In the genomic region with DNA sequence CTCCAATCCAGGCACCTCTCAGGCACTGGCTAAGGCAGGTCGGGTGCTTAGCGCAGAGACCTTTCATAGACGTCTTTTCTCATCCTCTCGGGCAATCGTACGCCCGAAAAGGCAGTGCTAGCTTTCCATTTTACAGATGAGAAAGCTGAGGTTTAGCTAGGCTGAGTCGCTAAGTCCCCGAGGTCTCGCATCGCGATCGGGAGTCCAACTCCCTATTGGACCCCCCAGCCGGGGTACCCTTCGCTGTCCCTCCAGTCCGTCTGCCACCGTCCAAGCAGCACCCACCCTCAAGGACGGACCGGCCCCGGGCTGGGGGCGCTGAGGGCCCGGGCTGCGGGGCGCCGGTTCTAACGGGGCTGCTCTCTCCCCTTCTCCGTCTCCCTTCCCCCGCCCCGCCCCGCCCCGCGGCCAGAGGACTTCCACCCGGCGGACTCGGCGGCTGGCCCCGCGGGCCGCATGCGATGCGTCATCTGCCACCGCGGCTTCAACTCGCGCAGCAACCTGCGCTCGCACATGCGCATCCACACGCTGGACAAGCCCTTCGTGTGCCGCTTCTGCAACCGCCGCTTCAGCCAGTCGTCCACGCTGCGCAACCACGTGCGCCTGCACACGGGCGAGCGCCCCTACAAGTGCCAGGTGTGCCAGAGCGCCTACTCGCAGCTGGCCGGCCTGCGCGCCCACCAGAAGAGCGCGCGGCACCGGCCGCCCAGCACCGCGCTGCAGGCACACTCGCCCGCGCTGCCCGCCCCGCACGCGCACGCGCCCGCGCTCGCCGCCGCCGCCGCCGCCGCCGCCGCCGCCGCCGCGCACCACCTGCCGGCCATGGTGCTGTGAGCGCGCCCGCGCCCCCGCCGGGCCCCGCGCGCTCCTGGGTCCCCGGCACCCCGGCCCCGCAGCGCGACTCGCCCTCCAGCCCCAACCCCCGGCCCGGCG, we compare ENCODE assay signal across 1 cellular context.
TF ChIP-seq lines count a peak whose summit lies in the region.

No MANE protein-coding gene starts in this region.

TF ChIP-seq in HepG2, 621 proteins besides CTCF, POLR2A, EP300 and RAD21 (continued from another document and continues in another):
- TF ChIP-seq, protein P1, sequence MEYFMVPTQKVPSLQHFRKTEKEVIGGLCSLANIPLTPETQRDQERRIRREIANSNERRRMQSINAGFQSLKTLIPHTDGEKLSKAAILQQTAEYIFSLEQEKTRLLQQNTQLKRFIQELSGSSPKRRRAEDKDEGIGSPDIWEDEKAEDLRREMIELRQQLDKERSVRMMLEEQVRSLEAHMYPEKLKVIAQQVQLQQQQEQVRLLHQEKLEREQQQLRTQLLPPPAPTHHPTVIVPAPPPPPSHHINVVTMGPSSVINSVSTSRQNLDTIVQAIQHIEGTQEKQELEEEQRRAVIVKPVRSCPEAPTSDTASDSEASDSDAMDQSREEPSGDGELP (IDR thresholded peaks at IDR 0.05; ENCODE audit: borderline replicate concordance, low read depth) = no peak
- TF ChIP-seq ZSCAN5A (CRISPR knock-in tag; IDR thresholded peaks at IDR 0.05; ENCODE audit: borderline replicate concordance) (peak; percentile 97), RELA (CRISPR knock-in tag; IDR thresholded peaks at IDR 0.05) (no peak), KLF6 (CRISPR knock-in tag; IDR thresholded peaks at IDR 0.05) (peak; percentile 84; the same call in 1 of the 2 replicates), MTF1 (CRISPR knock-in tag; IDR thresholded peaks at IDR 0.05) (0 out of 2 replicates have a peak, but pooled peaks have one; percentile 73), RXRA (CRISPR knock-in tag; IDR thresholded peaks at IDR 0.05) (peak; percentile 45; the same call in 1 of the 2 replicates), SIX1 (CRISPR knock-in tag; IDR thresholded peaks at IDR 0.05; ENCODE audit: borderline replicate concordance) (no peak), NFATC3 (CRISPR knock-in tag; IDR thresholded peaks at IDR 0.05) (no peak), ATF1 (CRISPR knock-in tag; IDR thresholded peaks at IDR 0.05) (no peak), ADNP (CRISPR knock-in tag; IDR thresholded peaks at IDR 0.05) (no peak; the same call in 1 of the 2 replicates), NFKB2 (CRISPR knock-in tag; IDR thresholded peaks at IDR 0.05; ENCODE audit: borderline replicate concordance) (peak; percentile 92; the same call in 1 of the 2 replicates), POLR2AphosphoS5 (IDR thresholded peaks at IDR 0.05; ENCODE audit: low read depth, low read length) (peak; percentile 40), ZKSCAN8 (CRISPR knock-in tag; IDR thresholded peaks at IDR 0.05; ENCODE audit: borderline replicate concordance) (peak; percentile 49; the same call in 1 of the 2 replicates), ZSCAN22 (CRISPR knock-in tag; IDR thresholded peaks at IDR 0.05) (no peak), WIZ (CRISPR knock-in tag; IDR thresholded peaks at IDR 0.05) (no peak), KMT2A (CRISPR knock-in tag; IDR thresholded peaks at IDR 0.05) (no peak), ZFP37 (CRISPR knock-in tag; IDR thresholded peaks at IDR 0.05; ENCODE audit: borderline replicate concordance) (peak; percentile 72; the same call in 1 of the 2 replicates), TERF1 (CRISPR knock-in tag; IDR thresholded peaks at IDR 0.05) (no peak), ZNF235 (CRISPR knock-in tag; IDR thresholded peaks at IDR 0.05; ENCODE audit: borderline replicate concordance) (no peak; the same call in 1 of the 2 replicates), GABPA (IDR thresholded peaks at IDR 0.05; ENCODE audit: low read depth, low read length) (no peak), GABPA (CRISPR knock-in tag; IDR thresholded peaks at IDR 0.05; ENCODE audit: low read depth) (no peak), ETV5 (CRISPR knock-in tag; IDR thresholded peaks at IDR 0.05; ENCODE audit: borderline replicate concordance) (no peak), ZNF354B (CRISPR knock-in tag; IDR thresholded peaks at IDR 0.05) (peak; percentile 94), ZNF670 (CRISPR knock-in tag; IDR thresholded peaks at IDR 0.05; ENCODE audit: borderline replicate concordance) (no peak), SNAPC2 (CRISPR knock-in tag; IDR thresholded peaks at IDR 0.05) (0 out of 2 replicates have a peak, but pooled peaks have one; percentile 76), KDM3A (CRISPR knock-in tag; IDR thresholded peaks at IDR 0.05; ENCODE audit: low read depth) (0 out of 2 replicates have a peak, but pooled peaks have one; percentile 49), CAMTA2 (CRISPR knock-in tag; IDR thresholded peaks at IDR 0.05; ENCODE audit: borderline replicate concordance) (peak; percentile 34; the same call in 1 of the 2 replicates), ZNF816 (CRISPR knock-in tag; IDR thresholded peaks at IDR 0.05; ENCODE audit: borderline replicate concordance) (no peak), THAP11 (CRISPR knock-in tag; IDR thresholded peaks at IDR 0.05) (peak; percentile 49; the same call in 1 of the 2 replicates), ELF4 (CRISPR knock-in tag; IDR thresholded peaks at IDR 0.05; ENCODE audit: borderline replicate concordance) (no peak; the same call in 1 of the 2 replicates), ZNF296 (CRISPR knock-in tag; conservative IDR thresholded peaks at IDR 0.05) (peak; percentile 67; the same call in 1 of the 2 replicates), FOXP1 (IDR thresholded peaks at IDR 0.05) (no peak), FOXP1 (CRISPR knock-in tag; IDR thresholded peaks at IDR 0.05) (no peak), FOXO1 (CRISPR knock-in tag; IDR thresholded peaks at IDR 0.05) (no peak; the same call in 1 of the 2 replicates), ZSCAN21 (CRISPR knock-in tag; IDR thresholded peaks at IDR 0.05; ENCODE audit: borderline replicate concordance) (peak; percentile 81), SNRNP70 (IDR thresholded peaks at IDR 0.05; ENCODE audit: low read depth, low read length) (no peak)
- TF ChIP-seq, protein P2, sequence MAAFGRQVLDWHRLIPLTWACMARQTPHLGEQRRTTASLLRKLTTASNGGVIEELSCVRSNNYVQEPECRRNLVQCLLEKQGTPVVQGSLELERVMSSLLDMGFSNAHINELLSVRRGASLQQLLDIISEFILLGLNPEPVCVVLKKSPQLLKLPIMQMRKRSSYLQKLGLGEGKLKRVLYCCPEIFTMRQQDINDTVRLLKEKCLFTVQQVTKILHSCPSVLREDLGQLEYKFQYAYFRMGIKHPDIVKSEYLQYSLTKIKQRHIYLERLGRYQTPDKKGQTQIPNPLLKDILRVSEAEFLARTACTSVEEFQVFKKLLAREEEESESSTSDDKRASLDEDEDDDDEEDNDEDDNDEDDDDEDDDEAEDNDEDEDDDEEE (CRISPR knock-in tag; IDR thresholded peaks at IDR 0.05) = 0 out of 2 replicates have a peak, but pooled peaks have one; percentile 28
- TF ChIP-seq, protein P3, sequence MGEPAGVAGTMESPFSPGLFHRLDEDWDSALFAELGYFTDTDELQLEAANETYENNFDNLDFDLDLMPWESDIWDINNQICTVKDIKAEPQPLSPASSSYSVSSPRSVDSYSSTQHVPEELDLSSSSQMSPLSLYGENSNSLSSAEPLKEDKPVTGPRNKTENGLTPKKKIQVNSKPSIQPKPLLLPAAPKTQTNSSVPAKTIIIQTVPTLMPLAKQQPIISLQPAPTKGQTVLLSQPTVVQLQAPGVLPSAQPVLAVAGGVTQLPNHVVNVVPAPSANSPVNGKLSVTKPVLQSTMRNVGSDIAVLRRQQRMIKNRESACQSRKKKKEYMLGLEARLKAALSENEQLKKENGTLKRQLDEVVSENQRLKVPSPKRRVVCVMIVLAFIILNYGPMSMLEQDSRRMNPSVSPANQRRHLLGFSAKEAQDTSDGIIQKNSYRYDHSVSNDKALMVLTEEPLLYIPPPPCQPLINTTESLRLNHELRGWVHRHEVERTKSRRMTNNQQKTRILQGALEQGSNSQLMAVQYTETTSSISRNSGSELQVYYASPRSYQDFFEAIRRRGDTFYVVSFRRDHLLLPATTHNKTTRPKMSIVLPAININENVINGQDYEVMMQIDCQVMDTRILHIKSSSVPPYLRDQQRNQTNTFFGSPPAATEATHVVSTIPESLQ (CRISPR knock-in tag; conservative IDR thresholded peaks at IDR 0.05) = no peak
- TF ChIP-seq, protein P4, sequence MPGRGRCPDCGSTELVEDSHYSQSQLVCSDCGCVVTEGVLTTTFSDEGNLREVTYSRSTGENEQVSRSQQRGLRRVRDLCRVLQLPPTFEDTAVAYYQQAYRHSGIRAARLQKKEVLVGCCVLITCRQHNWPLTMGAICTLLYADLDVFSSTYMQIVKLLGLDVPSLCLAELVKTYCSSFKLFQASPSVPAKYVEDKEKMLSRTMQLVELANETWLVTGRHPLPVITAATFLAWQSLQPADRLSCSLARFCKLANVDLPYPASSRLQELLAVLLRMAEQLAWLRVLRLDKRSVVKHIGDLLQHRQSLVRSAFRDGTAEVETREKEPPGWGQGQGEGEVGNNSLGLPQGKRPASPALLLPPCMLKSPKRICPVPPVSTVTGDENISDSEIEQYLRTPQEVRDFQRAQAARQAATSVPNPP (CRISPR knock-in tag; IDR thresholded peaks at IDR 0.05) = peak; percentile 95
- TF ChIP-seq, protein P5, sequence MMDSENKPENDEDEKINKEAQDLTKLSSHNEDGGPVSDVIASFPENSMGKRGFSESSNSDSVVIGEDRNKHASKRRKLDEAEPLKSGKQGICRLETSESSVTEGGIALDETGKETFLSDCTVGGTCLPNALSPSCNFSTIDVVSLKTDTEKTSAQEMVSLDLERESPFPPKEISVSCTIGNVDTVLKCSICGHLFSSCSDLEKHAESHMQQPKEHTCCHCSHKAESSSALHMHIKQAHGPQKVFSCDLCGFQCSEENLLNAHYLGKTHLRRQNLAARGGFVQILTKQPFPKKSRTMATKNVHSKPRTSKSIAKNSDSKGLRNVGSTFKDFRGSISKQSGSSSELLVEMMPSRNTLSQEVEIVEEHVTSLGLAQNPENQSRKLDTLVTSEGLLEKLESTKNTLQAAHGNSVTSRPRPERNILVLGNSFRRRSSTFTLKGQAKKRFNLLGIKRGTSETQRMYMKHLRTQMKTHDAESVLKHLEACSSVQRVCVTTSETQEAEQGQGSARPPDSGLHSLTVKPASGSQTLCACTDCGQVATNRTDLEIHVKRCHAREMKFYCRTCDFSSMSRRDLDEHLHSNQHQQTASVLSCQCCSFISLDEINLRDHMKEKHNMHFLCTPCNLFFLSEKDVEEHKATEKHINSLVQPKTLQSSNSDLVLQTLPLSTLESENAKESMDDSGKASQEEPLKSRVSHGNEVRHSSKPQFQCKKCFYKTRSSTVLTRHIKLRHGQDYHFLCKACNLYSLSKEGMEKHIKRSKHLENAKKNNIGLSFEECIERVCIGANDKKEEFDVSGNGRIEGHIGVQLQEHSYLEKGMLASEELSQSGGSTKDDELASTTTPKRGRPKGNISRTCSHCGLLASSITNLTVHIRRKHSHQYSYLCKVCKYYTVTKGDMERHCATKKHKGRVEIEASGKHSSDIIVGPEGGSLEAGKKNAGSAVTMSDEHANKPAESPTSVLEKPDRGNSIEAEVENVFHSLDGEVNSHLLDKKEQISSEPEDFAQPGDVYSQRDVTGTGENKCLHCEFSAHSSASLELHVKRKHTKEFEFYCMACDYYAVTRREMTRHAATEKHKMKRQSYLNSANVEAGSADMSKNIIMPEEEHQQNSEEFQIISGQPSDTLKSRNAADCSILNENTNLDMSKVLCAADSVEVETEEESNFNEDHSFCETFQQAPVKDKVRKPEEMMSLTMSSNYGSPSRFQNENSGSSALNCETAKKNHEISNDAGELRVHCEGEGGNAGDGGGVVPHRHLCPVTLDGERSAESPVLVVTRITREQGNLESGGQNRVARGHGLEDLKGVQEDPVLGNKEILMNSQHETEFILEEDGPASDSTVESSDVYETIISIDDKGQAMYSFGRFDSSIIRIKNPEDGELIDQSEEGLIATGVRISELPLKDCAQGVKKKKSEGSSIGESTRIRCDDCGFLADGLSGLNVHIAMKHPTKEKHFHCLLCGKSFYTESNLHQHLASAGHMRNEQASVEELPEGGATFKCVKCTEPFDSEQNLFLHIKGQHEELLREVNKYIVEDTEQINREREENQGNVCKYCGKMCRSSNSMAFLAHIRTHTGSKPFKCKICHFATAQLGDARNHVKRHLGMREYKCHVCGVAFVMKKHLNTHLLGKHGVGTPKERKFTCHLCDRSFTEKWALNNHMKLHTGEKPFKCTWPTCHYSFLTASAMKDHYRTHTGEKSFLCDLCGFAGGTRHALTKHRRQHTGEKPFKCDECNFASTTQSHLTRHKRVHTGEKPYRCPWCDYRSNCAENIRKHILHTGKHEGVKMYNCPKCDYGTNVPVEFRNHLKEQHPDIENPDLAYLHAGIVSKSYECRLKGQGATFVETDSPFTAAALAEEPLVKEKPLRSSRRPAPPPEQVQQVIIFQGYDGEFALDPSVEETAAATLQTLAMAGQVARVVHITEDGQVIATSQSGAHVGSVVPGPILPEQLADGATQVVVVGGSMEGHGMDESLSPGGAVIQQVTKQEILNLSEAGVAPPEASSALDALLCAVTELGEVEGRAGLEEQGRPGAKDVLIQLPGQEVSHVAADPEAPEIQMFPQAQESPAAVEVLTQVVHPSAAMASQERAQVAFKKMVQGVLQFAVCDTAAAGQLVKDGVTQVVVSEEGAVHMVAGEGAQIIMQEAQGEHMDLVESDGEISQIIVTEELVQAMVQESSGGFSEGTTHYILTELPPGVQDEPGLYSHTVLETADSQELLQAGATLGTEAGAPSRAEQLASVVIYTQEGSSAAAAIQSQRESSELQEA (CRISPR knock-in tag; IDR thresholded peaks at IDR 0.05; ENCODE audit: not compliant biosample characterization) = peak; percentile 81
- TF ChIP-seq, protein P6, sequence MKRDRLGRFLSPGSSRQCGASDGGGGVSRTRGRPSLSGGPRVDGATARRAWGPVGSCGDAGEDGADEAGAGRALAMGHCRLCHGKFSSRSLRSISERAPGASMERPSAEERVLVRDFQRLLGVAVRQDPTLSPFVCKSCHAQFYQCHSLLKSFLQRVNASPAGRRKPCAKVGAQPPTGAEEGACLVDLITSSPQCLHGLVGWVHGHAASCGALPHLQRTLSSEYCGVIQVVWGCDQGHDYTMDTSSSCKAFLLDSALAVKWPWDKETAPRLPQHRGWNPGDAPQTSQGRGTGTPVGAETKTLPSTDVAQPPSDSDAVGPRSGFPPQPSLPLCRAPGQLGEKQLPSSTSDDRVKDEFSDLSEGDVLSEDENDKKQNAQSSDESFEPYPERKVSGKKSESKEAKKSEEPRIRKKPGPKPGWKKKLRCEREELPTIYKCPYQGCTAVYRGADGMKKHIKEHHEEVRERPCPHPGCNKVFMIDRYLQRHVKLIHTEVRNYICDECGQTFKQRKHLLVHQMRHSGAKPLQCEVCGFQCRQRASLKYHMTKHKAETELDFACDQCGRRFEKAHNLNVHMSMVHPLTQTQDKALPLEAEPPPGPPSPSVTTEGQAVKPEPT (CRISPR knock-in tag; IDR thresholded peaks at IDR 0.05; ENCODE audit: low read depth) = 0 out of 2 replicates have a peak, but pooled peaks have one; percentile 31
